ENCODE assay signal across 11 cellular contexts in the genomic region with DNA sequence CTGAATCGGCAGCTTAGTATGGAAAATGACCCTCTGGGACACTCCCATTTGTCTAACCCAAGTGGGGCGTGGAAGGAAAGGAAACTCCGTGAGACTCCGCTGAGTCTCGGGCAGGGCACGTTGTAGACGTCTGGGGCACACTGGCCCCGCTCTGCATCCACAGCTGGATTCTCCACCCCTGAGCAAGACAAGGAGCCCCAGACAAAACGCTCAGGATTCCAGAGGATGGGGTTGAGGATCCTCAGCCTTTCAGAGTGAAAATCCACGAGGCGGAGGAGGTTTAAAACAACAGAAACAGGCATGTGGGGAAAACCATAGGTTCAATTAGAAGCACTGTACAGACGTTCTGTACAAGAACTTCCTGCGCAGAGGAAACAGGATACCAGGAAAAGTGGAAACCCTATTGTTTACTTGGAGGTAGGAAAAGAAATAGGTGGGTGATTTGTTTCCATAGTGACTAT.
DNase-seq lines count a peak whose midpoint lies in the region; ATAC-seq, FAIRE-seq and TF ChIP-seq lines count a peak whose summit lies in the region.
"Had no signal": no experiment of that assay in that cellular context is flagged by ENCODE, and none has a peak within 500 bp of the region (broad histone marks: within the 10 kb centered on the region; RNA-seq: fewer than 3 reads in every experiment).

No MANE protein-coding gene starts in this region.

- H3K4me2 ChIP-seq in keratinocyte (ENCODE audit: control insufficient read depth, extremely low read depth, insufficient read depth, low read depth, low read length) (peak overlapping the region; percentile 25), smooth muscle cell (peak overlapping the region; percentile 80), PC-3 (ENCODE audit: low read length) (no peak overlapping the region)

- H3K27me3 ChIP-seq in keratinocyte (ENCODE audit: control insufficient read depth, extremely low read depth, insufficient read depth, low read length) (peaks cover 5% of the 10 kb centered on the region), smooth muscle cell (ENCODE audit: low read depth) (no peaks in the 10 kb centered on the region), PC-3 (ENCODE audit: low read length) (peaks cover 86% of the 10 kb centered on the region)

- DNase-seq in HCEC 1CT: peak; percentile 10
- DNase-seq in choroid plexus epithelial cell (ENCODE audit: low read depth): peak; percentile 58
- DNase-seq in keratinocyte (ENCODE audit: low read depth, low spot score): no peak
- no peak for DNase-seq in smooth muscle cell (lab: John Stamatoyannopoulos, UW; ENCODE audit: unreplicated experiment)
- no peak for DNase-seq in PC-3
- DNase-seq in superior temporal gyrus (ENCODE audit: extremely low spot score): no peak
- DNase-seq: DND-41, NCI-H1092, RPMI8226 had no signal

- H3K4me3 ChIP-seq in choroid plexus epithelial cell (ENCODE audit: low read depth, low read length): peak overlapping the region; percentile 48
- H3K4me3 ChIP-seq in keratinocyte (ENCODE audit: control insufficient read depth in 2 of 3, extremely low read depth in 1 of 3, insufficient read depth in 2 of 3, low read depth in 1 of 3, low read length in 3 of 3): peak overlapping the region in 1 of 3 experiments; percentile 12
- peak overlapping the region; percentile 24 for H3K4me3 ChIP-seq in smooth muscle cell
- H3K4me3 ChIP-seq in PC-3 (ENCODE audit: low read length): no peak overlapping the region

- no peaks in the 10 kb centered on the region for H3K9me1 ChIP-seq in keratinocyte (ENCODE audit: control insufficient read depth, extremely low read depth, insufficient read depth, low read length)

- peak overlapping the region; percentile 69 for H2AFZ ChIP-seq in keratinocyte (ENCODE audit: control insufficient read depth, low read length)
- H2AFZ ChIP-seq in smooth muscle cell (ENCODE audit: low read depth): peak overlapping the region; percentile 95
- no peak overlapping the region for H2AFZ ChIP-seq in PC-3 (ENCODE audit: low read length)

- H3F3A ChIP-seq in smooth muscle cell (ENCODE audit: low read depth): no peaks in the 10 kb centered on the region
- H3F3A ChIP-seq in PC-3 (ENCODE audit: low read length, unreplicated experiment): no peaks in the 10 kb centered on the region

- intact Hi-C loops in PC-3 (cut with micrococcal nuclease): no loop called here

- no peak for TF ChIP-seq CTCF in choroid plexus epithelial cell (conservative IDR thresholded peaks at IDR 0.05; ENCODE audit: low read depth, low read length)
- no peak for TF ChIP-seq CTCF in keratinocyte (optimal IDR thresholded peaks at IDR 0.05 in 1 of 3, IDR thresholded peaks at IDR 0.05 in 1 of 3, conservative IDR thresholded peaks at IDR 0.05 in 1 of 3; ENCODE audit: extremely low read depth in 1 of 3, insufficient read depth in 2 of 3, low read length in 3 of 3)
- no peak for TF ChIP-seq CTCF in smooth muscle cell (IDR thresholded peaks at IDR 0.05; ENCODE audit: borderline replicate concordance, insufficient read depth, poor library complexity, severe bottlenecking)
- no peak for TF ChIP-seq CTCF in PC-3 (conservative IDR thresholded peaks at IDR 0.05; ENCODE audit: low read depth, low read length)

- H3K36me3 ChIP-seq in keratinocyte (ENCODE audit: control insufficient read depth in 2 of 2, extremely low read depth in 1 of 2, insufficient read depth in 2 of 2, low read length in 2 of 2) (no peaks in the 10 kb centered on the region), smooth muscle cell (ENCODE audit: low read depth) (no peaks in the 10 kb centered on the region), PC-3 (ENCODE audit: low read depth, low read length) (no peaks in the 10 kb centered on the region)

- H3K9me3 ChIP-seq in keratinocyte (ENCODE audit: control insufficient read depth, low read depth, low read length) (no peaks in the 10 kb centered on the region), smooth muscle cell (replicated peaks; ENCODE audit: low read depth) (no peaks in the 10 kb centered on the region), PC-3 (ENCODE audit: low read length) (no peaks in the 10 kb centered on the region)

- BruUV-seq in PC-3 (replicated peaks; lab: Mats Ljungman, UMichigan): no TSS peak

- H3K27ac ChIP-seq in keratinocyte (ENCODE audit: control insufficient read depth, insufficient read depth, low read length) (no peak overlapping the region), smooth muscle cell (ENCODE audit: low read depth) (no peak overlapping the region), PC-3 (ENCODE audit: low read length) (no peak overlapping the region)

- no peaks in the 10 kb centered on the region for H3K4me1 ChIP-seq in keratinocyte (ENCODE audit: control insufficient read depth, extremely low read depth, insufficient read depth, low read length)
- H3K4me1 ChIP-seq in smooth muscle cell (ENCODE audit: low read depth): peaks cover 10% of the 10 kb centered on the region
- no peaks in the 10 kb centered on the region for H3K4me1 ChIP-seq in PC-3 (ENCODE audit: insufficient read depth, low read length)

- no peaks in the 10 kb centered on the region for H3K9me2 ChIP-seq in PC-3 (replicated peaks; ENCODE audit: low read length)

- FAIRE-seq in keratinocyte (lab: Jason Lieb, UNC): no peak

- no peaks in the 10 kb centered on the region for H4K20me1 ChIP-seq in keratinocyte (ENCODE audit: control insufficient read depth, extremely low read depth, insufficient read depth, low read length)
- no peaks in the 10 kb centered on the region for H4K20me1 ChIP-seq in smooth muscle cell (ENCODE audit: low read depth)
- H4K20me1 ChIP-seq in PC-3 (ENCODE audit: low read length): no peaks in the 10 kb centered on the region

- ATAC-seq in HG03457 (IDR thresholded peaks at IDR 0.05; ENCODE audit: unreplicated experiment) (no peak), PC-3 (no peak), HG02759 (IDR thresholded peaks at IDR 0.05; ENCODE audit: unreplicated experiment) (no peak)

- H3K79me2 ChIP-seq in keratinocyte (ENCODE audit: control insufficient read depth, insufficient read depth, low read length): no peaks in the 10 kb centered on the region
- no peaks in the 10 kb centered on the region for H3K79me2 ChIP-seq in smooth muscle cell (ENCODE audit: low read depth)
- no peaks in the 10 kb centered on the region for H3K79me2 ChIP-seq in PC-3 (ENCODE audit: low read length)

- WGBS in smooth muscle cell (ENCODE audit: low lambda C conversion rate): 41% methylated on average over 13 of the region's 13 CpGs

- CTCF ChIA-PET in PC-3 (lab: Charles Lee): interaction anchor here (0.6 kb wide), 1 partner anchor 118 kb away, joined by 3 read pairs; no protein-coding TSS in a partner anchor

- POLR2A ChIA-PET in PC-3 (lab: Charles Lee; ENCODE audit: unreplicated experiment): no interaction called here

- dilution Hi-C loops in keratinocyte (cut with MboI; ENCODE audit: extremely low pct_ligation_motif_present, low sequenced_read_pairs): no loop called here

- H3K9ac ChIP-seq in keratinocyte (ENCODE audit: control insufficient read depth, extremely low read depth, insufficient read depth, low read length) (no peak overlapping the region), smooth muscle cell (ENCODE audit: low read depth) (no peak overlapping the region), PC-3 (ENCODE audit: low read length) (no peak overlapping the region)

Comparison
In these comparisons a context has a peak if more than half of its experiments do, and no peak if none do; other contexts are left out.
1. DNase-seq: peak in HCEC 1CT (single experiment) and choroid plexus epithelial cell (single experiment); none in keratinocyte (single experiment), smooth muscle cell (single experiment), PC-3 (single experiment) and superior temporal gyrus (single experiment).